ENCODE assay signal across 11 cellular contexts in genomic region chr16:1271750-1272413, GRCh38. TPM values are rescaled to one million over a fixed set of nuclear protein-coding genes. Genes with fewer than 3 reads are reported as not detected.
DNase-seq lines count a peak whose midpoint lies in the region; ATAC-seq and TF ChIP-seq lines count a peak whose summit lies in the region.
"Not testable (repeated sequence)": the region's sequence is repeated elsewhere in the genome, so short reads cannot be mapped to it uniquely, and the experiment has no call there.
"Had no signal": no experiment of that assay in that cellular context is flagged by ENCODE, and none has a peak within 500 bp of the region (broad histone marks: within the 10 kb centered on the region; RNA-seq: fewer than 3 reads in every experiment).

No MANE protein-coding gene starts in this region.

- TF ChIP-seq POLR2A in adrenal gland (IDR thresholded peaks at IDR 0.05); transverse colon (IDR thresholded peaks at IDR 0.05): not testable (repeated sequence)

- not testable (repeated sequence) for H3K27ac ChIP-seq in adrenal gland, transverse colon

- TF ChIP-seq EP300 in transverse colon (IDR thresholded peaks at IDR 0.05; ENCODE audit: low read depth): not testable (repeated sequence)

- H3K27me3 ChIP-seq in adrenal gland: not testable (repeated sequence)
- H3K27me3 ChIP-seq in transverse colon: peaks cover 13% of the 10 kb centered on the region

- TF ChIP-seq CTCF in adrenal gland (IDR thresholded peaks at IDR 0.05); transverse colon (IDR thresholded peaks at IDR 0.05): not testable (repeated sequence)

- not testable (repeated sequence) for H3K4me3 ChIP-seq in adrenal gland, transverse colon

- ATAC-seq in left ventricle myocardium superior: peak; percentile 32

- intact Hi-C loops in adrenal gland (cut with DNase I); left ventricle myocardium superior (cut with micrococcal nuclease); transverse colon (cut with DNase I; ENCODE audit: low total_unique reads): not testable (repeated sequence)

- WGBS in adrenal gland, 4 donors: 8 to 19% (median 16%) methylated on average over 6 to 15 of the region's 15 CpGs
- 14% methylated on average over 15 of the region's 15 CpGs; no CpG with 5 or more reads in 1 of the 2 donors for WGBS in transverse colon (ENCODE audit: low coverage in 1 of 2), 2 donors

- not testable (repeated sequence) for H3K9me3 ChIP-seq in adrenal gland (replicated peaks in 1 of 3); transverse colon

- H3K36me3 ChIP-seq in adrenal gland (replicated peaks in 1 of 2); transverse colon: not testable (repeated sequence)

- in situ Hi-C loops in transverse colon (cut with MboI; ENCODE audit: low pct_ligation_motif_present in 1 of 4, low pct_unique_long_range_greater_than_20kb in 1 of 4, low sequenced_read_pairs in 3 of 4): not testable (repeated sequence)

- H3K4me1 ChIP-seq in adrenal gland (replicated peaks in 1 of 2); transverse colon: not testable (repeated sequence)

- DNase-seq in ELR (ENCODE audit: low read depth): peak; percentile 20
- DNase-seq in NCI-H187 (lab: John Stamatoyannopoulos, UW): peak; percentile 92 to 94
- DNase-seq in NCI-H82 (lab: John Stamatoyannopoulos, UW): peak; percentile 77
- peak in 4 of 7 donors; percentile 35 to 65 (median 44) for DNase-seq in adrenal gland
- peak; percentile 59 for DNase-seq in left ventricle myocardium superior
- DNase-seq in transverse colon: peak; percentile 21

RNA-seq across cellular contexts. Expression of gene TPSD1, which starts 16.0 kb away (rescaled TPM):
- not detected for total RNA-seq in adrenal gland
- polyA plus RNA-seq in adrenal gland: under 1 TPM in 1 of 3 donors, not detected in 2; 0.24 TPM
- 0.50 TPM for total RNA-seq in left ventricle myocardium superior
- total RNA-seq in transverse colon: 10 to 100 TPM in 1 of 4 donors, 1 to 10 TPM in 2, not detected in 1; 4.6 to 12.0 (median 7.8) TPM
- total RNA-seq: activated CD8-positive, alpha-beta T cell treated with anti-CD3 and anti-CD28 coated beads for 36 hours; activated naive CD4-positive, alpha-beta T cell treated with anti-CD3 and anti-CD28 coated beads for 36 hours; CD8-positive, alpha-beta memory T cell; fibroblast of lung; renal cortical epithelial cell had no signal
- polyA plus RNA-seq: CD8-positive, alpha-beta memory T cell; fibroblast of lung had no signal

RNA-seq across cellular contexts. Expression of gene TPSAB1, which starts 31.4 kb away (rescaled TPM):
- 1 to 10 TPM in 3 of 8 donors, under 1 TPM in 3, not detected in 2; 0.41 to 4.7 (median 1.0) TPM for total RNA-seq in adrenal gland
- polyA plus RNA-seq in adrenal gland: 1 to 10 TPM in 1 of 3 donors, under 1 TPM in 1, not detected in 1; 0.48 to 4.8 TPM
- 4.3 TPM for total RNA-seq in left ventricle myocardium superior
- total RNA-seq in transverse colon: 10 to 100 TPM in 3 of 4 donors, 1 to 10 TPM in 1; 9.4 to 33.7 (median 23.8) TPM
- total RNA-seq: activated CD8-positive, alpha-beta T cell treated with anti-CD3 and anti-CD28 coated beads for 36 hours; activated naive CD4-positive, alpha-beta T cell treated with anti-CD3 and anti-CD28 coated beads for 36 hours; CD8-positive, alpha-beta memory T cell; fibroblast of lung; renal cortical epithelial cell had no signal
- polyA plus RNA-seq: CD8-positive, alpha-beta memory T cell; fibroblast of lung had no signal

RNA-seq across cellular contexts. Expression of gene UBE2I, which starts 37.6 kb away (rescaled TPM):
- total RNA-seq in adrenal gland (100 to 1,000 TPM in 4 of 8 donors, 10 to 100 TPM in 4; 54.6 to 142 (median 105) TPM), left ventricle myocardium superior (93.8 TPM), transverse colon (100 to 1,000 TPM in 1 of 4 donors, 10 to 100 TPM in 3; 55.4 to 110 (median 58.5) TPM)
- 100 to 1,000 TPM in 1 of 3 donors, 10 to 100 TPM in 2; 61.9 to 203 (median 70.1) TPM for polyA plus RNA-seq in adrenal gland

RNA-seq across cellular contexts. Expression of gene TPSB2, which starts 41.9 kb away (rescaled TPM):
- 1 to 10 TPM in 2 of 8 donors, under 1 TPM in 3, not detected in 3; 0.54 to 6.6 (median 0.78) TPM for total RNA-seq in adrenal gland
- 1 to 10 TPM in 1 of 3 donors, under 1 TPM in 1, not detected in 1; 0.32 to 5.1 TPM for polyA plus RNA-seq in adrenal gland
- 7.3 TPM for total RNA-seq in left ventricle myocardium superior
- total RNA-seq in transverse colon: 10 to 100 TPM; 12.5 to 35.2 (median 24.8) TPM
- total RNA-seq: activated CD8-positive, alpha-beta T cell treated with anti-CD3 and anti-CD28 coated beads for 36 hours; activated naive CD4-positive, alpha-beta T cell treated with anti-CD3 and anti-CD28 coated beads for 36 hours; CD8-positive, alpha-beta memory T cell; fibroblast of lung; renal cortical epithelial cell had no signal
- polyA plus RNA-seq: CD8-positive, alpha-beta memory T cell; fibroblast of lung had no signal

RNA-seq across cellular contexts. Expression of gene TPSG1, which starts 46.8 kb away (rescaled TPM):
- 1 to 10 TPM in 1 of 8 donors, under 1 TPM in 2, not detected in 5; 0.18 to 5.5 (median 0.29) TPM for total RNA-seq in adrenal gland
- polyA plus RNA-seq in adrenal gland: 1 to 10 TPM in 1 of 3 donors, under 1 TPM in 1, not detected in 1; 0.34 to 2.7 TPM
- not detected for total RNA-seq in left ventricle myocardium superior
- total RNA-seq in transverse colon: 10 to 100 TPM in 3 of 4 donors, not detected in 1; 20.9 to 41.0 (median 24.0) TPM
- total RNA-seq: activated CD8-positive, alpha-beta T cell treated with anti-CD3 and anti-CD28 coated beads for 36 hours; activated naive CD4-positive, alpha-beta T cell treated with anti-CD3 and anti-CD28 coated beads for 36 hours; CD8-positive, alpha-beta memory T cell; fibroblast of lung; renal cortical epithelial cell had no signal
- polyA plus RNA-seq: CD8-positive, alpha-beta memory T cell; fibroblast of lung had no signal

Comparison
In these comparisons a context has a peak if more than half of its experiments do, and no peak if none do; other contexts are left out.
1. DNase-seq: peak in every context shown above with its lines; median percentile 93 in NCI-H187; 77 in NCI-H82; 59 in left ventricle myocardium superior; 44 in adrenal gland; 21 in transverse colon; 20 in ELR.